Comparison of ENCODE assay signal across 8 cellular contexts in the genomic region with DNA sequence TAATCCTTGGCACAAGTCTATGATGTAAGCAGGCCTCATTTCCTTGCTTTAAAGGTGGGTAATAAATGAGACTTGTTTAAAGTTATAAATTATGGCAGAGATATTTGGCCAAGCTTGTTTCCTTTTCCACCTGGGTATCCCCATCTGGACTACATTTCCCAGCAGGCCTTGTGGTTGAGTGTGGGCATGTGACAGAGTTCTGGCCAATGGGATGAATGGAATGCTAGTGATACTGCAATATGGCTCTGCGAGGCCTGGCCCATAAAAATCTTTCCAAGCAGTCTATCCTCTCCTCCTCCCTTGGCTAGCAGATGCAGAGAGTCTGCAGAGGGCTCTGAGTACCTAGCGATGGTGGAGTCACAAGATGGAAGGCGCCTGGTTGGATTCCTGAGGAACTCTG.
A peak's percentile ranks its signal among the peaks of the same experiment; 100 is the strongest.
DNase-seq lines count a peak whose midpoint lies in the region; ATAC-seq and FAIRE-seq lines count a peak whose summit lies in the region.

No MANE protein-coding gene starts in this region.

- peak; percentile 45 for DNase-seq in A172 (ENCODE audit: low spot score)
- peak; percentile 28 for DNase-seq in GM19239 (ENCODE audit: insufficient read length, low spot score)
- DNase-seq in SK-MEL-5 (ENCODE audit: low read depth, low spot score): peak; percentile 77
- DNase-seq in hepatic stellate cell (ENCODE audit: low spot score): peak; percentile 37
- no peak for DNase-seq in NCI-H2107 (lab: John Stamatoyannopoulos, UW)

- in situ Hi-C loops in SK-MEL-5 (cut with HindIII; ENCODE audit: low pct_unique_long_range_greater_than_20kb, low sequenced_read_pairs): no loop called here

- no peak for FAIRE-seq in GM19239 (lab: Jason Lieb, UNC)

- ATAC-seq in GM21390 (IDR thresholded peaks at IDR 0.05; ENCODE audit: unreplicated experiment) (no peak), GM18907 (IDR thresholded peaks at IDR 0.05; ENCODE audit: unreplicated experiment) (no peak), GM18868 (IDR thresholded peaks at IDR 0.05; ENCODE audit: unreplicated experiment) (no peak)
